ENCODE assay signal across 32 cellular contexts in genomic region chr12:3527736-3528135, GRCh38. TPM values are rescaled to one million over a fixed set of nuclear protein-coding genes. Genes with fewer than 3 reads are reported as not detected.
"Had no signal": no experiment of that assay in that cellular context is flagged by ENCODE, and none has a peak within 500 bp of the region (broad histone marks: within the 10 kb centered on the region; RNA-seq: fewer than 3 reads in every experiment).

No MANE protein-coding gene starts in this region.

- H3K27ac Mint-ChIP-seq: dendritic cell treated with granulocyte-macrophage colony-stimulating factor and Interleukin-4, amounts not matched to agents 40 ng/mL and 50 ng/mL, for 4 days; immature natural killer cell; memory B cell; mesothelial cell of epicardium; naive thymus-derived CD4-positive, alpha-beta T cell; nephron; neural progenitor cell; progenitor cell of endocrine pancreas; stimulated activated effector memory CD8-positive, alpha-beta T cell treated with anti-CD3 and anti-CD28 coated beads, Interleukin-12 subunit alpha, Interleukin-12 subunit beta, amount 100 ng/mL, for 72 hours had no signal

- H3K4me1 ChIP-seq: colonic mucosa, esophagus squamous epithelium, lower lobe of right lung, neural progenitor cell, parathyroid adenoma, vagina had no signal

- DNase-seq: colonic mucosa; effector memory CD4-positive, alpha-beta T cell; erythroblast; esophagus squamous epithelium; hypothalamus; immature natural killer cell; islet precursor cell; left ventricle myocardium superior; lower lobe of right lung; naive thymus-derived CD4-positive, alpha-beta T cell; stimulated activated CD4-positive, alpha-beta T cell treated with anti-CD3 and anti-CD28 coated beads, Interleukin-2, amount 100 ng/mL, for 24 hours; stimulated activated CD4-positive, alpha-beta T cell treated with anti-CD3 and anti-CD28 coated beads, Interleukin-4, amount 100 ng/mL, for 24 hours; stimulated activated naive CD4-positive, alpha-beta T cell treated with Interleukin-2 at 50 U/mL for 16 hours; stomach; thyroid gland had no signal

- ATAC-seq: left ventricle myocardium superior; lower lobe of right lung; naive thymus-derived CD4-positive, alpha-beta T cell; sciatic nerve; stimulated activated effector memory CD8-positive, alpha-beta T cell treated with anti-CD3 and anti-CD28 coated beads, Interleukin-12 subunit alpha, Interleukin-12 subunit beta, amount 100 ng/mL, for 72 hours had no signal

- H3K36me3 ChIP-seq: colonic mucosa, esophagus squamous epithelium, lower lobe of right lung, neural progenitor cell, right atrium auricular region, stomach, thyroid gland, vagina had no signal

- H3K36me3 Mint-ChIP-seq: immature natural killer cell; memory B cell; mesothelial cell of epicardium; neural progenitor cell; stimulated activated effector memory CD8-positive, alpha-beta T cell treated with anti-CD3 and anti-CD28 coated beads, Interleukin-12 subunit alpha, Interleukin-12 subunit beta, amount 100 ng/mL, for 72 hours had no signal

- H3K4me2 ChIP-seq: neural progenitor cell had no signal

- H3K4me1 Mint-ChIP-seq: immature natural killer cell; memory B cell; naive thymus-derived CD4-positive, alpha-beta T cell; nephron; neural progenitor cell; stimulated activated effector memory CD8-positive, alpha-beta T cell treated with anti-CD3 and anti-CD28 coated beads, Interleukin-12 subunit alpha, Interleukin-12 subunit beta, amount 100 ng/mL, for 72 hours had no signal

- H3K4me3 Mint-ChIP-seq: dendritic cell treated with granulocyte-macrophage colony-stimulating factor and Interleukin-4, amounts not matched to agents 40 ng/mL and 50 ng/mL, for 4 days; immature natural killer cell; memory B cell; mesothelial cell of epicardium; naive thymus-derived CD4-positive, alpha-beta T cell; nephron; neural progenitor cell; stimulated activated effector memory CD8-positive, alpha-beta T cell treated with anti-CD3 and anti-CD28 coated beads, Interleukin-12 subunit alpha, Interleukin-12 subunit beta, amount 100 ng/mL, for 72 hours had no signal

- H3K27ac ChIP-seq: colonic mucosa, esophagus squamous epithelium, lower lobe of right lung, neural progenitor cell, parathyroid adenoma, right atrium auricular region, stomach, thyroid gland, vagina had no signal

- H2AFZ ChIP-seq: neural progenitor cell, parathyroid adenoma had no signal

- H3K9ac ChIP-seq: neural progenitor cell, parathyroid adenoma had no signal

- H3K9me3 ChIP-seq: colonic mucosa, thyroid gland, vagina had no signal

- H3K4me3 ChIP-seq: colonic mucosa, esophagus squamous epithelium, lower lobe of right lung, neural progenitor cell, right atrium auricular region, stomach, thyroid gland, vagina had no signal

- H3K27me3 ChIP-seq: colonic mucosa, neural progenitor cell, right atrium auricular region, stomach, thyroid gland, vagina had no signal

- H3K79me2 ChIP-seq: parathyroid adenoma had no signal

- FAIRE-seq: endothelial cell of umbilical vein, frontal cortex had no signal

RNA-seq across cellular contexts. Expression of gene PRMT8, which starts 36.7 kb away (rescaled TPM):
- total RNA-seq: colonic mucosa; endothelial cell of umbilical vein; esophagus squamous epithelium; left ventricle myocardium superior; mesothelial cell of epicardium; mucosa of gallbladder; naive thymus-derived CD4-positive, alpha-beta T cell; sciatic nerve; skeletal muscle tissue; stomach; subcutaneous adipose tissue; ureter; vagina had no signal
- polyA plus RNA-seq: endothelial cell of umbilical vein; immature natural killer cell; naive thymus-derived CD4-positive, alpha-beta T cell; stomach had no signal
